In genomic region chr16:15732416-15732815, GRCh38 we compare ENCODE assay signal across 1 cellular context.
TF ChIP-seq lines count a peak whose summit lies in the region.

No MANE protein-coding gene starts in this region.

TF ChIP-seq in IMR-90, 13 proteins besides CTCF, POLR2A, EP300 and RAD21:
- TF ChIP-seq NFE2L2 (IDR thresholded peaks at IDR 0.05; ENCODE audit: low read depth, low read length) (no peak), CHD1 (IDR thresholded peaks at IDR 0.05; ENCODE audit: low read depth, low read length) (no peak), BHLHE40 (IDR thresholded peaks at IDR 0.05; ENCODE audit: low read depth, low read length) (no peak), SMC3 (IDR thresholded peaks at IDR 0.05; ENCODE audit: low read depth, low read length) (no peak), RFX5 (IDR thresholded peaks at IDR 0.05; ENCODE audit: low read depth, low read length) (no peak), MAFK (IDR thresholded peaks at IDR 0.05; ENCODE audit: low read depth, low read length) (no peak), MXI1 (IDR thresholded peaks at IDR 0.05; ENCODE audit: borderline replicate concordance, low read depth, low read length) (no peak), CEBPB (IDR thresholded peaks at IDR 0.05; ENCODE audit: low read depth, low read length) (no peak), USF2 (IDR thresholded peaks at IDR 0.05; ENCODE audit: low read depth, low read length) (no peak), RCOR1 (IDR thresholded peaks at IDR 0.05; ENCODE audit: insufficient replicate concordance, low read length) (no peak), FOS (IDR thresholded peaks at IDR 0.05; ENCODE audit: low read depth, low read length) (no peak)
- TF ChIP-seq, protein P1, sequence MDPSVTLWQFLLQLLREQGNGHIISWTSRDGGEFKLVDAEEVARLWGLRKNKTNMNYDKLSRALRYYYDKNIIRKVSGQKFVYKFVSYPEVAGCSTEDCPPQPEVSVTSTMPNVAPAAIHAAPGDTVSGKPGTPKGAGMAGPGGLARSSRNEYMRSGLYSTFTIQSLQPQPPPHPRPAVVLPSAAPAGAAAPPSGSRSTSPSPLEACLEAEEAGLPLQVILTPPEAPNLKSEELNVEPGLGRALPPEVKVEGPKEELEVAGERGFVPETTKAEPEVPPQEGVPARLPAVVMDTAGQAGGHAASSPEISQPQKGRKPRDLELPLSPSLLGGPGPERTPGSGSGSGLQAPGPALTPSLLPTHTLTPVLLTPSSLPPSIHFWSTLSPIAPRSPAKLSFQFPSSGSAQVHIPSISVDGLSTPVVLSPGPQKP (IDR thresholded peaks at IDR 0.05; ENCODE audit: borderline replicate concordance, low read depth, low read length): no peak
